1 cellular context compared by ENCODE assay signal in the genomic region with DNA sequence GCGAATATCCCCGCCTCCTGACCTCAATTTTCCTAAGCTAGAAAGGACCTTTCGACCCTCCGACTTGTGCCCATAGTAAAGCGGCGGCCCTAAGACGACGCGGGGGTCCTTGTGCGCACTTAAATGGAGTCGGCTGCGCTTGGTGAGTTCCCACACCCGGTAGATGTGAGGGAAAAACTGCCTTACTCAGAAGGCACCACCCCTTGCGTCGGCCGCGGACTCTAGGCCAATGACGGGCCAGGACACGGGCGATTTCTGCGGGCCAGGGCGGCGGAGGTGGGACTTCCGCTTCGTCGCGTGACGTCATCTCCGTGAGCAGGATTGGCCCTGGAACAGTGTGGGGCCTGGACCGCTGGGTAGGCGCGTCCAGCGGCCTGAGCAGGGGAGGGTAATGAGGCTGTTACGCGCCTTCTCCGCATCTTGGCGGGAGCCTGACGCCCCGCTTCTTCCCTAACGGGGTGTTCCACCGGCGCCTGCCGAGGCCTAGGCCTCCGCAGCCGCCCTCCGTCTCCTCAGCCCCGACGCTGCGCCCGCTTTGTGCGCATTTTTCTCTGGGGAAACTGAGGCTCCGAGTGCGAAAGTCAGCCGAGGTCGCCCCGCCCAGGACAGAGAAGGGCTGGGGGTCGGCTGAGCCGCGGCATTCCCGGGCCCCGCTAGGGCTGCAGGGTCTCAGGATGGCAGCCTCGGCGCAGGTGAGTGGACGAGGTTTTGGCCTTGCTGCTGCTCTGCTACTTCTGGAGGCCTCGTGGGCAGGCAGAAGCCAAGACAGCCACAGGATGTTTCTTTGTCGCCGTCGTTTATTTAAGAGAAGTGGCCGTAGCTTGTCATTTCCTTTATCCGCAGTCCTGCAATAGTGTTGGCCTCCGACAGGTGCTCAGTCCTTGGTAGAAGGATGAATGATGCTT.
A peak's percentile ranks its signal among the peaks of the same experiment; 100 is the strongest.
TF ChIP-seq lines count a peak whose summit lies in the region.

A gene (plus strand): TSS at position 293 of the 905 bp plus-strand sequence. CDS start 382 bp downstream, at position 675.

TF ChIP-seq in HepG2, 621 proteins besides CTCF, POLR2A, EP300 and RAD21 (continued from another document and continues in another):
- TF ChIP-seq, protein P1, sequence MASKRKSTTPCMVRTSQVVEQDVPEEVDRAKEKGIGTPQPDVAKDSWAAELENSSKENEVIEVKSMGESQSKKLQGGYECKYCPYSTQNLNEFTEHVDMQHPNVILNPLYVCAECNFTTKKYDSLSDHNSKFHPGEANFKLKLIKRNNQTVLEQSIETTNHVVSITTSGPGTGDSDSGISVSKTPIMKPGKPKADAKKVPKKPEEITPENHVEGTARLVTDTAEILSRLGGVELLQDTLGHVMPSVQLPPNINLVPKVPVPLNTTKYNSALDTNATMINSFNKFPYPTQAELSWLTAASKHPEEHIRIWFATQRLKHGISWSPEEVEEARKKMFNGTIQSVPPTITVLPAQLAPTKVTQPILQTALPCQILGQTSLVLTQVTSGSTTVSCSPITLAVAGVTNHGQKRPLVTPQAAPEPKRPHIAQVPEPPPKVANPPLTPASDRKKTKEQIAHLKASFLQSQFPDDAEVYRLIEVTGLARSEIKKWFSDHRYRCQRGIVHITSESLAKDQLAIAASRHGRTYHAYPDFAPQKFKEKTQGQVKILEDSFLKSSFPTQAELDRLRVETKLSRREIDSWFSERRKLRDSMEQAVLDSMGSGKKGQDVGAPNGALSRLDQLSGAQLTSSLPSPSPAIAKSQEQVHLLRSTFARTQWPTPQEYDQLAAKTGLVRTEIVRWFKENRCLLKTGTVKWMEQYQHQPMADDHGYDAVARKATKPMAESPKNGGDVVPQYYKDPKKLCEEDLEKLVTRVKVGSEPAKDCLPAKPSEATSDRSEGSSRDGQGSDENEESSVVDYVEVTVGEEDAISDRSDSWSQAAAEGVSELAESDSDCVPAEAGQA (IDR thresholded peaks at IDR 0.05; ENCODE audit: low read depth): peak; percentile 73; the same call in 1 of the 2 replicates
- TF ChIP-seq, protein P1 (CRISPR knock-in tag; IDR thresholded peaks at IDR 0.05; ENCODE audit: borderline replicate concordance): no peak
- TF ChIP-seq GLI4 (CRISPR knock-in tag; IDR thresholded peaks at IDR 0.05; ENCODE audit: borderline replicate concordance): no peak
- no peak for TF ChIP-seq HES4 (CRISPR knock-in tag; IDR thresholded peaks at IDR 0.05; ENCODE audit: borderline replicate concordance)
- TF ChIP-seq, protein P2, sequence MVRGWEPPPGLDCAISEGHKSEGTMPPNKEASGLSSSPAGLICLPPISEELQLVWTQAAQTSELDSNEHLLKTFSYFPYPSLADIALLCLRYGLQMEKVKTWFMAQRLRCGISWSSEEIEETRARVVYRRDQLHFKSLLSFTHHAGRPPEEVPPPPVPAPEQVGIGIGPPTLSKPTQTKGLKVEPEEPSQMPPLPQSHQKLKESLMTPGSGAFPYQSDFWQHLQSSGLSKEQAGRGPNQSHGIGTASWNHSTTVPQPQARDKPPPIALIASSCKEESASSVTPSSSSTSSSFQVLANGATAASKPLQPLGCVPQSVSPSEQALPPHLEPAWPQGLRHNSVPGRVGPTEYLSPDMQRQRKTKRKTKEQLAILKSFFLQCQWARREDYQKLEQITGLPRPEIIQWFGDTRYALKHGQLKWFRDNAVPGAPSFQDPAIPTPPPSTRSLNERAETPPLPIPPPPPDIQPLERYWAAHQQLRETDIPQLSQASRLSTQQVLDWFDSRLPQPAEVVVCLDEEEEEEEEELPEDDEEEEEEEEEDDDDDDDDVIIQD (CRISPR knock-in tag; IDR thresholded peaks at IDR 0.05; ENCODE audit: low read depth): 0 out of 2 replicates have a peak, but pooled peaks have one; percentile 54
- TF ChIP-seq RXRA (CRISPR knock-in tag; IDR thresholded peaks at IDR 0.05): peak; percentile 47; the same call in 1 of the 2 replicates
- no peak for TF ChIP-seq PPARG (CRISPR knock-in tag; conservative IDR thresholded peaks at IDR 0.05)
- TF ChIP-seq, protein P3, sequence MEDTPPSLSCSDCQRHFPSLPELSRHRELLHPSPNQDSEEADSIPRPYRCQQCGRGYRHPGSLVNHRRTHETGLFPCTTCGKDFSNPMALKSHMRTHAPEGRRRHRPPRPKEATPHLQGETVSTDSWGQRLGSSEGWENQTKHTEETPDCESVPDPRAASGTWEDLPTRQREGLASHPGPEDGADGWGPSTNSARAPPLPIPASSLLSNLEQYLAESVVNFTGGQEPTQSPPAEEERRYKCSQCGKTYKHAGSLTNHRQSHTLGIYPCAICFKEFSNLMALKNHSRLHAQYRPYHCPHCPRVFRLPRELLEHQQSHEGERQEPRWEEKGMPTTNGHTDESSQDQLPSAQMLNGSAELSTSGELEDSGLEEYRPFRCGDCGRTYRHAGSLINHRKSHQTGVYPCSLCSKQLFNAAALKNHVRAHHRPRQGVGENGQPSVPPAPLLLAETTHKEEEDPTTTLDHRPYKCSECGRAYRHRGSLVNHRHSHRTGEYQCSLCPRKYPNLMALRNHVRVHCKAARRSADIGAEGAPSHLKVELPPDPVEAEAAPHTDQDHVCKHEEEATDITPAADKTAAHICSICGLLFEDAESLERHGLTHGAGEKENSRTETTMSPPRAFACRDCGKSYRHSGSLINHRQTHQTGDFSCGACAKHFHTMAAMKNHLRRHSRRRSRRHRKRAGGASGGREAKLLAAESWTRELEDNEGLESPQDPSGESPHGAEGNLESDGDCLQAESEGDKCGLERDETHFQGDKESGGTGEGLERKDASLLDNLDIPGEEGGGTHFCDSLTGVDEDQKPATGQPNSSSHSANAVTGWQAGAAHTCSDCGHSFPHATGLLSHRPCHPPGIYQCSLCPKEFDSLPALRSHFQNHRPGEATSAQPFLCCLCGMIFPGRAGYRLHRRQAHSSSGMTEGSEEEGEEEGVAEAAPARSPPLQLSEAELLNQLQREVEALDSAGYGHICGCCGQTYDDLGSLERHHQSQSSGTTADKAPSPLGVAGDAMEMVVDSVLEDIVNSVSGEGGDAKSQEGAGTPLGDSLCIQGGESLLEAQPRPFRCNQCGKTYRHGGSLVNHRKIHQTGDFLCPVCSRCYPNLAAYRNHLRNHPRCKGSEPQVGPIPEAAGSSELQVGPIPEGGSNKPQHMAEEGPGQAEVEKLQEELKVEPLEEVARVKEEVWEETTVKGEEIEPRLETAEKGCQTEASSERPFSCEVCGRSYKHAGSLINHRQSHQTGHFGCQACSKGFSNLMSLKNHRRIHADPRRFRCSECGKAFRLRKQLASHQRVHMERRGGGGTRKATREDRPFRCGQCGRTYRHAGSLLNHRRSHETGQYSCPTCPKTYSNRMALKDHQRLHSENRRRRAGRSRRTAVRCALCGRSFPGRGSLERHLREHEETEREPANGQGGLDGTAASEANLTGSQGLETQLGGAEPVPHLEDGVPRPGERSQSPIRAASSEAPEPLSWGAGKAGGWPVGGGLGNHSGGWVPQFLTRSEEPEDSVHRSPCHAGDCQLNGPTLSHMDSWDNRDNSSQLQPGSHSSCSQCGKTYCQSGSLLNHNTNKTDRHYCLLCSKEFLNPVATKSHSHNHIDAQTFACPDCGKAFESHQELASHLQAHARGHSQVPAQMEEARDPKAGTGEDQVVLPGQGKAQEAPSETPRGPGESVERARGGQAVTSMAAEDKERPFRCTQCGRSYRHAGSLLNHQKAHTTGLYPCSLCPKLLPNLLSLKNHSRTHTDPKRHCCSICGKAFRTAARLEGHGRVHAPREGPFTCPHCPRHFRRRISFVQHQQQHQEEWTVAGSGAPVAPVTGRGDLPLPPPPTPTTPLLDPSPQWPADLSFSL (CRISPR knock-in tag; IDR thresholded peaks at IDR 0.05): no peak
- no peak for TF ChIP-seq NFE2L1 (CRISPR knock-in tag; IDR thresholded peaks at IDR 0.05; ENCODE audit: borderline replicate concordance)
- TF ChIP-seq ZNF264 (CRISPR knock-in tag; IDR thresholded peaks at IDR 0.05): no peak
- no peak for TF ChIP-seq BRCA1 (CRISPR knock-in tag; IDR thresholded peaks at IDR 0.05)
- TF ChIP-seq ELF4 (CRISPR knock-in tag; IDR thresholded peaks at IDR 0.05; ENCODE audit: borderline replicate concordance): no peak
- no peak for TF ChIP-seq JARID2 (CRISPR knock-in tag; IDR thresholded peaks at IDR 0.05; ENCODE audit: insufficient replicate concordance)
- TF ChIP-seq, protein P4, sequence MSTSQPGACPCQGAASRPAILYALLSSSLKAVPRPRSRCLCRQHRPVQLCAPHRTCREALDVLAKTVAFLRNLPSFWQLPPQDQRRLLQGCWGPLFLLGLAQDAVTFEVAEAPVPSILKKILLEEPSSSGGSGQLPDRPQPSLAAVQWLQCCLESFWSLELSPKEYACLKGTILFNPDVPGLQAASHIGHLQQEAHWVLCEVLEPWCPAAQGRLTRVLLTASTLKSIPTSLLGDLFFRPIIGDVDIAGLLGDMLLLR (CRISPR knock-in tag; IDR thresholded peaks at IDR 0.05): no peak
- no peak for TF ChIP-seq ZNF75D (CRISPR knock-in tag; IDR thresholded peaks at IDR 0.05; ENCODE audit: borderline replicate concordance)
- TF ChIP-seq NBN (conservative IDR thresholded peaks at IDR 0.05): no peak
- TF ChIP-seq, protein P5, sequence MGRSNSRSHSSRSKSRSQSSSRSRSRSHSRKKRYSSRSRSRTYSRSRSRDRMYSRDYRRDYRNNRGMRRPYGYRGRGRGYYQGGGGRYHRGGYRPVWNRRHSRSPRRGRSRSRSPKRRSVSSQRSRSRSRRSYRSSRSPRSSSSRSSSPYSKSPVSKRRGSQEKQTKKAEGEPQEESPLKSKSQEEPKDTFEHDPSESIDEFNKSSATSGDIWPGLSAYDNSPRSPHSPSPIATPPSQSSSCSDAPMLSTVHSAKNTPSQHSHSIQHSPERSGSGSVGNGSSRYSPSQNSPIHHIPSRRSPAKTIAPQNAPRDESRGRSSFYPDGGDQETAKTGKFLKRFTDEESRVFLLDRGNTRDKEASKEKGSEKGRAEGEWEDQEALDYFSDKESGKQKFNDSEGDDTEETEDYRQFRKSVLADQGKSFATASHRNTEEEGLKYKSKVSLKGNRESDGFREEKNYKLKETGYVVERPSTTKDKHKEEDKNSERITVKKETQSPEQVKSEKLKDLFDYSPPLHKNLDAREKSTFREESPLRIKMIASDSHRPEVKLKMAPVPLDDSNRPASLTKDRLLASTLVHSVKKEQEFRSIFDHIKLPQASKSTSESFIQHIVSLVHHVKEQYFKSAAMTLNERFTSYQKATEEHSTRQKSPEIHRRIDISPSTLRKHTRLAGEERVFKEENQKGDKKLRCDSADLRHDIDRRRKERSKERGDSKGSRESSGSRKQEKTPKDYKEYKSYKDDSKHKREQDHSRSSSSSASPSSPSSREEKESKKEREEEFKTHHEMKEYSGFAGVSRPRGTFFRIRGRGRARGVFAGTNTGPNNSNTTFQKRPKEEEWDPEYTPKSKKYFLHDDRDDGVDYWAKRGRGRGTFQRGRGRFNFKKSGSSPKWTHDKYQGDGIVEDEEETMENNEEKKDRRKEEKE (IDR thresholded peaks at IDR 0.05): no peak
- TF ChIP-seq, protein P6, sequence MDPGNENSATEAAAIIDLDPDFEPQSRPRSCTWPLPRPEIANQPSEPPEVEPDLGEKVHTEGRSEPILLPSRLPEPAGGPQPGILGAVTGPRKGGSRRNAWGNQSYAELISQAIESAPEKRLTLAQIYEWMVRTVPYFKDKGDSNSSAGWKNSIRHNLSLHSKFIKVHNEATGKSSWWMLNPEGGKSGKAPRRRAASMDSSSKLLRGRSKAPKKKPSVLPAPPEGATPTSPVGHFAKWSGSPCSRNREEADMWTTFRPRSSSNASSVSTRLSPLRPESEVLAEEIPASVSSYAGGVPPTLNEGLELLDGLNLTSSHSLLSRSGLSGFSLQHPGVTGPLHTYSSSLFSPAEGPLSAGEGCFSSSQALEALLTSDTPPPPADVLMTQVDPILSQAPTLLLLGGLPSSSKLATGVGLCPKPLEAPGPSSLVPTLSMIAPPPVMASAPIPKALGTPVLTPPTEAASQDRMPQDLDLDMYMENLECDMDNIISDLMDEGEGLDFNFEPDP (CRISPR knock-in tag; conservative IDR thresholded peaks at IDR 0.05): 0 out of 2 replicates have a peak, but pooled peaks have one; percentile 37
- TF ChIP-seq ZFP90 (CRISPR knock-in tag; IDR thresholded peaks at IDR 0.05; ENCODE audit: borderline replicate concordance): no peak
- no peak for TF ChIP-seq ZNF33A (CRISPR knock-in tag; IDR thresholded peaks at IDR 0.05; ENCODE audit: borderline replicate concordance)
- TF ChIP-seq, protein P7, sequence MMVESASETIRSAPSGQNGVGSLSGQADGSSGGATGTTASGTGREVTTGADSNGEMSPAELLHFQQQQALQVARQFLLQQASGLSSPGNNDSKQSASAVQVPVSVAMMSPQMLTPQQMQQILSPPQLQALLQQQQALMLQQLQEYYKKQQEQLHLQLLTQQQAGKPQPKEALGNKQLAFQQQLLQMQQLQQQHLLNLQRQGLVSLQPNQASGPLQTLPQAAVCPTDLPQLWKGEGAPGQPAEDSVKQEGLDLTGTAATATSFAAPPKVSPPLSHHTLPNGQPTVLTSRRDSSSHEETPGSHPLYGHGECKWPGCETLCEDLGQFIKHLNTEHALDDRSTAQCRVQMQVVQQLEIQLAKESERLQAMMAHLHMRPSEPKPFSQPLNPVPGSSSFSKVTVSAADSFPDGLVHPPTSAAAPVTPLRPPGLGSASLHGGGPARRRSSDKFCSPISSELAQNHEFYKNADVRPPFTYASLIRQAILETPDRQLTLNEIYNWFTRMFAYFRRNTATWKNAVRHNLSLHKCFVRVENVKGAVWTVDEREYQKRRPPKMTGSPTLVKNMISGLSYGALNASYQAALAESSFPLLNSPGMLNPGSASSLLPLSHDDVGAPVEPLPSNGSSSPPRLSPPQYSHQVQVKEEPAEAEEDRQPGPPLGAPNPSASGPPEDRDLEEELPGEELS (CRISPR knock-in tag; IDR thresholded peaks at IDR 0.05): no peak
- TF ChIP-seq, protein P8, sequence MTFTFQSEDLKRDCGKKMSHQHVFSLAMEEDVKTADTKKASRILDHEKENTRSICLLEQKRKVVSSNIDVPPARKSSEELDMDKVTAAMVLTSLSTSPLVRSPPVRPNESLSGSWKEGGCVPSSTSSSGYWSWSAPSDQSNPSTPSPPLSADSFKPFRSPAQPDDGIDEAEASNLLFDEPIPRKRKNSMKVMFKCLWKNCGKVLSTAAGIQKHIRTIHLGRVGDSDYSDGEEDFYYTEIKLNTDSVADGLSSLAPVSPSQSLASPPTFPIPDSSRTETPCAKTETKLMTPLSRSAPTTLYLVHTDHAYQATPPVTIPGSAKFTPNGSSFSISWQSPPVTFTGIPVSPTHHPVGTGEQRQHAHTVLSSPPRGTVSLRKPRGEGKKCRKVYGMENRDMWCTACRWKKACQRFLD (CRISPR knock-in tag; IDR thresholded peaks at IDR 0.05; ENCODE audit: borderline replicate concordance): no peak
- TF ChIP-seq IKZF4 (CRISPR knock-in tag; IDR thresholded peaks at IDR 0.05; ENCODE audit: borderline replicate concordance, low read depth, not compliant biosample characterization): no peak
- no peak for TF ChIP-seq SP5 (CRISPR knock-in tag; IDR thresholded peaks at IDR 0.05; ENCODE audit: borderline replicate concordance, low read depth)
